Comparison of ENCODE assay signal across 10 cellular contexts in genomic region chr19:47093254-47093653, GRCh38. TPM values are rescaled to one million over a fixed set of nuclear protein-coding genes. Genes with fewer than 3 reads are reported as not detected.
DNase-seq lines count a peak whose midpoint lies in the region; ATAC-seq and TF ChIP-seq lines count a peak whose summit lies in the region.
"Had no signal": no experiment of that assay in that cellular context is flagged by ENCODE, and none has a peak within 500 bp of the region (broad histone marks: within the 10 kb centered on the region; RNA-seq: fewer than 3 reads in every experiment).

No MANE protein-coding gene starts in this region.

- H3K9me3 Mint-ChIP-seq in activated B cell treated with CpG ODN at 0.5 μM for 24 hours: no peaks in the 10 kb centered on the region
- no peaks in the 10 kb centered on the region for H3K9me3 Mint-ChIP-seq in naive thymus-derived CD8-positive, alpha-beta T cell

- H3K4me3 ChIP-seq in esophagus muscularis mucosa (no peak overlapping the region), spleen (no peak overlapping the region)
- H3K4me3 ChIP-seq: A549 had no signal

- POLR2A ChIA-PET in activated B cell treated with CpG ODN at 0.5 μM for 24 hours (lab: Charles Lee): interaction anchor here (0.6 to 6.0 kb wide), 3 partner anchors 16 to 43 kb away, joined by 3 to 97 read pairs (median 4); partner anchors contain the start of gene ZC3H4
- POLR2A ChIA-PET in naive thymus-derived CD8-positive, alpha-beta T cell (lab: Charles Lee): interaction anchor here (1.1 to 10.1 kb wide), 3 partner anchors 13 to 19 kb away, joined by 3 to 110 read pairs (median 3); partner anchors contain the start of gene ZC3H4

- peaks cover 31 to 56% (median 50%) of the 10 kb centered on the region in 4 donors for H3K36me3 ChIP-seq in esophagus muscularis mucosa
- peaks cover 0 to 92% (median 61%) of the 10 kb centered on the region in 6 donors for H3K36me3 ChIP-seq in spleen

- H3K27me3 ChIP-seq in esophagus muscularis mucosa: no peaks in the 10 kb centered on the region
- H3K27me3 ChIP-seq in spleen (replicated peaks in 1 of 7): no peaks in the 10 kb centered on the region

- 62% methylated on average over 5 of the region's 5 CpGs for WGBS in esophagus muscularis mucosa
- WGBS in spleen, 5 donors: 64 to 93% (median 80%) methylated on average over 5 of the region's 5 CpGs

- peaks cover 37 to 58% (median 52%) of the 10 kb centered on the region in 4 donors for H3K4me1 ChIP-seq in esophagus muscularis mucosa
- H3K4me1 ChIP-seq in spleen: peaks cover 16 to 66% (median 47%) of the 10 kb centered on the region in 6 donors

- TF ChIP-seq POLR2A in esophagus muscularis mucosa (IDR thresholded peaks at IDR 0.05; ENCODE audit: low read depth): no peak
- no peak for TF ChIP-seq POLR2A in spleen (IDR thresholded peaks at IDR 0.05)

- H3K4me1 Mint-ChIP-seq in activated B cell treated with CpG ODN at 0.5 μM for 24 hours: peaks cover 37% of the 10 kb centered on the region
- H3K4me1 Mint-ChIP-seq in naive thymus-derived CD8-positive, alpha-beta T cell: peaks cover 16 to 54% (median 40%) of the 10 kb centered on the region in 4 donors

- TF ChIP-seq CTCF in activated B cell treated with CpG ODN at 0.5 μM for 24 hours (IDR thresholded peaks at IDR 0.05) (no peak), esophagus muscularis mucosa (IDR thresholded peaks at IDR 0.05) (no peak), spleen (IDR thresholded peaks at IDR 0.05 in 8 of 11, conservative IDR thresholded peaks at IDR 0.05 in 3 of 11) (no peak)

- intact Hi-C loops in activated B cell treated with CpG ODN at 0.5 μM for 24 hours (cut with micrococcal nuclease): no loop called here
- intact Hi-C loops in esophagus muscularis mucosa (cut with DNase I): no loop called here
- intact Hi-C loops in spleen (cut with DNase I; ENCODE audit: low total_unique reads): no loop called here

- CTCF ChIA-PET in activated B cell treated with CpG ODN at 0.5 μM for 24 hours (lab: Charles Lee): interaction anchor here (1.2 to 1.7 kb wide), 2 partner anchors 14 to 32 kb away, joined by 5 to 6 read pairs; no protein-coding TSS in a partner anchor

- no peak overlapping the region for H3K4me3 Mint-ChIP-seq in activated B cell treated with CpG ODN at 0.5 μM for 24 hours
- no peak overlapping the region for H3K4me3 Mint-ChIP-seq in naive thymus-derived CD8-positive, alpha-beta T cell

- H3K36me3 Mint-ChIP-seq in activated B cell treated with CpG ODN at 0.5 μM for 24 hours (ENCODE audit: low read depth): peaks cover 69% of the 10 kb centered on the region
- H3K36me3 Mint-ChIP-seq in naive thymus-derived CD8-positive, alpha-beta T cell: peaks cover 0 to 65% (median 8%) of the 10 kb centered on the region in 3 donors

- peak; percentile 46 for DNase-seq in NK-92 treated with Interleukin-12 subunit alpha and Interleukin-12 subunit beta, amount 100 ng/mL, for 24 hours (lab: John Stamatoyannopoulos, UW)
- DNase-seq in NK-92 (lab: John Stamatoyannopoulos, UW; ENCODE audit: unreplicated experiment): no peak
- DNase-seq in activated B cell treated with CpG ODN at 0.5 μM for 24 hours: no peak
- DNase-seq in esophagus muscularis mucosa (ENCODE audit: extremely low spot score): no peak
- DNase-seq in spleen: no peak
- DNase-seq in HPDE6-E6E7 (ENCODE audit: extremely low spot score): no peak
- no peak for DNase-seq in naive thymus-derived CD8-positive, alpha-beta T cell
- DNase-seq: NCI-H748 treated with DMSO at 0.1 percent for 48 hours had no signal

- no peaks in the 10 kb centered on the region for H3K27me3 Mint-ChIP-seq in activated B cell treated with CpG ODN at 0.5 μM for 24 hours
- H3K27me3 Mint-ChIP-seq in naive thymus-derived CD8-positive, alpha-beta T cell: no peaks in the 10 kb centered on the region

- H3K27ac Mint-ChIP-seq in activated B cell treated with CpG ODN at 0.5 μM for 24 hours: peak overlapping the region; percentile 68
- peak overlapping the region in 5 of 10 donors; percentile 19 to 100 (median 88) for H3K27ac Mint-ChIP-seq in naive thymus-derived CD8-positive, alpha-beta T cell

- H3K27ac ChIP-seq in esophagus muscularis mucosa (replicated peaks in 1 of 4): peak overlapping the region; percentile 32 to 64 (median 50)
- H3K27ac ChIP-seq in spleen: peak overlapping the region; percentile 66 to 88 (median 82)
- H3K27ac ChIP-seq: A549 had no signal

- TF ChIP-seq EP300 in esophagus muscularis mucosa (IDR thresholded peaks at IDR 0.05): no peak

- ATAC-seq in activated B cell treated with CpG ODN at 0.5 μM for 24 hours (ENCODE audit: low read depth): no peak
- ATAC-seq in HG03354 (IDR thresholded peaks at IDR 0.05; ENCODE audit: poor library complexity, severe bottlenecking, unreplicated experiment): no peak
- ATAC-seq in naive thymus-derived CD8-positive, alpha-beta T cell: no peak
- ATAC-seq: A549 had no signal

- H3K9me3 ChIP-seq in esophagus muscularis mucosa: no peaks in the 10 kb centered on the region
- H3K9me3 ChIP-seq in spleen: no peaks in the 10 kb centered on the region
- H3K9me3 ChIP-seq: A549 had no signal

RNA-seq across cellular contexts. Expression of gene ZC3H4, which starts 20.3 kb away (rescaled TPM):
- total RNA-seq in activated B cell treated with CpG ODN at 0.5 μM for 24 hours: 83.8 and 89.1 TPM in 2 replicates
- total RNA-seq in esophagus muscularis mucosa: 10 to 100 TPM; 26.2 to 34.7 (median 30.2) TPM
- 10 to 100 TPM; 26.8 to 68.7 (median 44.1) TPM for total RNA-seq in spleen
- polyA plus RNA-seq in spleen: 10 to 100 TPM in 1 of 3 donors, 1 to 10 TPM in 2; 6.0 to 14.2 (median 7.5) TPM
- total RNA-seq in naive thymus-derived CD8-positive, alpha-beta T cell: 10 to 100 TPM; 73.4 to 76.3 TPM
- polyA plus RNA-seq in naive thymus-derived CD8-positive, alpha-beta T cell: 1 to 10 TPM in 2 of 3 donors, under 1 TPM in 1; 0.86 to 2.4 (median 2.0) TPM

RNA-seq across cellular contexts. Expression of gene SAE1, which starts 37.4 kb away (rescaled TPM):
- total RNA-seq in activated B cell treated with CpG ODN at 0.5 μM for 24 hours (64.5 and 67.4 TPM in 2 replicates), esophagus muscularis mucosa (100 to 1,000 TPM; 130 to 143 (median 136) TPM), spleen (10 to 100 TPM; 42.7 to 72.4 (median 59.5) TPM)
- 10 to 100 TPM; 28.1 to 53.3 (median 43.9) TPM for polyA plus RNA-seq in spleen
- 10 to 100 TPM; 44.5 to 45.6 TPM for total RNA-seq in naive thymus-derived CD8-positive, alpha-beta T cell
- 100 to 1,000 TPM; 158 to 174 (median 159) TPM for polyA plus RNA-seq in naive thymus-derived CD8-positive, alpha-beta T cell

RNA-seq across cellular contexts. Expression of gene TMEM160, which starts 44.8 kb away (rescaled TPM):
- 32.0 and 32.4 TPM in 2 replicates for total RNA-seq in activated B cell treated with CpG ODN at 0.5 μM for 24 hours
- total RNA-seq in esophagus muscularis mucosa: 10 to 100 TPM; 34.8 to 46.7 (median 41.6) TPM
- total RNA-seq in spleen: 10 to 100 TPM; 23.6 to 31.0 (median 26.3) TPM
- polyA plus RNA-seq in spleen: 10 to 100 TPM in 2 of 3 donors, 1 to 10 TPM in 1; 7.4 to 20.5 (median 10.1) TPM
- 10 to 100 TPM; 30.1 to 31.7 TPM for total RNA-seq in naive thymus-derived CD8-positive, alpha-beta T cell
- polyA plus RNA-seq in naive thymus-derived CD8-positive, alpha-beta T cell: 100 to 1,000 TPM; 118 to 154 (median 144) TPM
